8 cellular contexts compared by ENCODE assay signal in the genomic region with DNA sequence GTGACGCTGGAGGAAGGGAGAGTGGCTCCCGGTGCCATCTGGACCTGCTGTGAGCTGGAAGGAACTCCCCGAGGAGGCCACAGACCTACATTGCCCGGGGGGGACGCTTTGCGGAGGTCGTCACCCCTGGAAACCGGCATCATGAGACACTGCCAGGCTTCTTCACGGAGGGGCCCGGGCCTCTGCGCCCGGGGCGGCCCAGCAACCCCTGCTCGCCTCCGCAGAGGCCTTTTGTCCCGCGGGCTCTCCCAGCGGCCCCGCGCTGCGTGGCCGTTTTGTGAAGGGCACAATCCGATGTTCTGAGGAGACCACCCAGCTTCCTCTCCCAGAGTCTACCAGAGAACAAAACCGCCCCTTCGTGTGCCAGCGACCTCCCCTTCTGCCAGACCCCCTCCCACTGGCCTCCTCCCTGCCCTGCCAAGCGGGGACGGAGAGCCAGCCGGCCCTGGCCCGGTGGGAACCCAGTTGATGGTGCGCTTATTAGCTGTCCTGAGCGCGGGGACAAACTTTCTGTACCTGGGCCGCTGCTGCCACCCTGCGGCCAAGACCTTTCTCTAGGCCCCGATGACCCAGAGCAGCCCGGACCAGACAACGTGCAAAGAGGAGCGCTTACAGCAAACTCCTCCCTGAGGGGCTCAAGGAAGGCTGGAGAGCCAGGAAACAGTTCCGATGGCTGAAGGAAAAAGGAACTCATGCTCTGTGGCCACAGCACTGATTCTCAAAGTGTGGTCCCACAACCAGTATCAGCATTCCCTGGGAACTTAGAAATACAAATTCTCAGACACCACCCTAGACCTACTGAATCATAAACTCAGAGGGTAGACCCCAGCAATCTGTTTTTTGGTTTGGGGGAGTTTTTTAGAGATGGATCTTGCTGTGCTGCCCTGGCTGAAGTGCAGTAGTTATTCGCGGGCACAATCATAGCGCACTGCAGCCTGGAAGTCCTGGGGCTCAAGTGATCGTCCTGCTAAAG.
DNase-seq lines count a peak whose midpoint lies in the region; ATAC-seq and TF ChIP-seq lines count a peak whose summit lies in the region.

No MANE protein-coding gene starts in this region.

- DNase-seq in CD1c-positive myeloid dendritic cell (ENCODE audit: extremely low spot score) (peak; percentile 73), GM19238 (ENCODE audit: insufficient read length, low spot score) (peak; percentile 66), OCI-LY7 (ENCODE audit: low spot score) (peak; percentile 34), ascending aorta (ENCODE audit: low spot score in 2 of 2) (peak in 1 of 2 donors; percentile 83), hepatocyte (ENCODE audit: low spot score) (peak; percentile 90), prostate gland (ENCODE audit: low spot score) (peak; percentile 66), SW 1271 (lab: John Stamatoyannopoulos, UW) (no peak)

- H3K9me3 ChIP-seq in OCI-LY7 (ENCODE audit: low read length) (no peaks in the 10 kb centered on the region), ascending aorta (no peaks in the 10 kb centered on the region), hepatocyte (ENCODE audit: low read depth) (no peaks in the 10 kb centered on the region), prostate gland (no peaks in the 10 kb centered on the region)

- H3K27me3 ChIP-seq in ascending aorta (no peaks in the 10 kb centered on the region), hepatocyte (no peaks in the 10 kb centered on the region), prostate gland (replicated peaks; ENCODE audit: insufficient read depth) (no peaks in the 10 kb centered on the region)

- no TSS peak for BruUV-seq in OCI-LY7 (replicated peaks; lab: Mats Ljungman, UMichigan)

- no peak overlapping the region for H2AFZ ChIP-seq in OCI-LY7 (ENCODE audit: low read length)
- H2AFZ ChIP-seq in hepatocyte: peak overlapping the region; percentile 53

- peak; percentile 62 for ATAC-seq in HG03159 (IDR thresholded peaks at IDR 0.05; ENCODE audit: unreplicated experiment)

- H3K79me2 ChIP-seq in OCI-LY7 (ENCODE audit: insufficient read depth, low read depth, low read length): no peaks in the 10 kb centered on the region
- no peaks in the 10 kb centered on the region for H3K79me2 ChIP-seq in hepatocyte

- H4K20me1 ChIP-seq in OCI-LY7 (ENCODE audit: insufficient read depth, low read length) (no peaks in the 10 kb centered on the region), hepatocyte (ENCODE audit: insufficient read depth, poor library complexity, severe bottlenecking) (no peaks in the 10 kb centered on the region)

- H3K4me1 ChIP-seq in OCI-LY7 (ENCODE audit: insufficient read depth, low read length, poor library complexity, severe bottlenecking) (peaks cover 11% of the 10 kb centered on the region), ascending aorta (peaks cover 0 to 15% of the 10 kb centered on the region in 2 donors), hepatocyte (ENCODE audit: insufficient read depth) (peaks cover 9% of the 10 kb centered on the region), prostate gland (replicated peaks) (no peaks in the 10 kb centered on the region)

- POLR2A ChIA-PET in OCI-LY7 (lab: Charles Lee): interaction anchor here (0.6 kb wide), 1 partner anchor 16 kb away, joined by 3 read pairs; no protein-coding TSS in a partner anchor

- CTCF ChIA-PET in OCI-LY7 (lab: Charles Lee; ENCODE audit: unreplicated experiment): no interaction called here

- intact Hi-C loops in OCI-LY7 (cut with micrococcal nuclease; ENCODE audit: unreplicated experiment): no loop called here
- intact Hi-C loops in ascending aorta (cut with DNase I): loop anchor here (1.0 to 5.0 kb wide), 4 partner anchors 36 to 441 kb away; no protein-coding TSS in a partner anchor
- intact Hi-C loops in prostate gland (cut with DNase I): loop anchor here (5.0 to 10.0 kb wide), 2 partner anchors 188 to 276 kb away; no protein-coding TSS in a partner anchor

- TF ChIP-seq POLR2A in prostate gland (IDR thresholded peaks at IDR 0.05): no peak

- no peaks in the 10 kb centered on the region for H3K9me2 ChIP-seq in OCI-LY7 (ENCODE audit: insufficient read depth, low read length)
- H3K9me2 ChIP-seq in hepatocyte (replicated peaks; ENCODE audit: insufficient read depth): no peaks in the 10 kb centered on the region

- no peak overlapping the region for H3K4me3 ChIP-seq in OCI-LY7 (ENCODE audit: low read depth, low read length, poor library complexity, severe bottlenecking)
- H3K4me3 ChIP-seq in ascending aorta: peak overlapping the region; percentile 18 to 44
- no peak overlapping the region for H3K4me3 ChIP-seq in hepatocyte
- no peak overlapping the region for H3K4me3 ChIP-seq in prostate gland

- WGBS in hepatocyte (ENCODE audit: low lambda C conversion rate, missing lambda C conversion rate): 25% methylated on average over 35 of the region's 44 CpGs
- 33% methylated on average over 44 of the region's 44 CpGs for WGBS in prostate gland

- TF ChIP-seq CTCF in OCI-LY7 (conservative IDR thresholded peaks at IDR 0.05; ENCODE audit: low read length) (peak; percentile 70), ascending aorta (IDR thresholded peaks at IDR 0.05) (peak; percentile 55 to 69 (median 68)), hepatocyte (IDR thresholded peaks at IDR 0.05; ENCODE audit: poor library complexity) (peak; percentile 85), prostate gland (IDR thresholded peaks at IDR 0.05) (peak; percentile 23 to 73 (median 52))

- H3K27ac ChIP-seq in OCI-LY7 (ENCODE audit: low read depth, low read length, poor library complexity, severe bottlenecking) (no peak overlapping the region), ascending aorta (peak overlapping the region; percentile 20 to 61), hepatocyte (no peak overlapping the region), prostate gland (no peak overlapping the region)

- H3K4me2 ChIP-seq in OCI-LY7 (ENCODE audit: low read length) (no peak overlapping the region), hepatocyte (peak overlapping the region; percentile 79)

- H3K36me3 ChIP-seq in OCI-LY7 (ENCODE audit: insufficient read depth, low read length) (no peaks in the 10 kb centered on the region), ascending aorta (no peaks in the 10 kb centered on the region), hepatocyte (replicated peaks; ENCODE audit: insufficient read depth, low read depth) (no peaks in the 10 kb centered on the region), prostate gland (no peaks in the 10 kb centered on the region)

Comparison
In these comparisons a context has a peak if more than half of its experiments do, and no peak if none do; other contexts are left out.
1. DNase-seq: peak in CD1c-positive myeloid dendritic cell (single experiment), GM19238 (single experiment), OCI-LY7 (single experiment), hepatocyte (single experiment) and prostate gland (single experiment); none in SW 1271 (0 of 2).
2. H3K27ac ChIP-seq: peak in ascending aorta (2 of 2); none in OCI-LY7 (single experiment), hepatocyte (single experiment) and prostate gland (0 of 2).
3. H3K4me3 ChIP-seq: peak in ascending aorta (2 of 2); none in OCI-LY7 (single experiment), hepatocyte (single experiment) and prostate gland (0 of 2).
4. Peak in every context shown above with its lines, with median percentiles within 50 percentile points of each other: CTCF ChIP-seq.